Comparison of ENCODE assay signal across 9 cellular contexts in genomic region chr19:28727133-28727834, GRCh38.
DNase-seq lines count a peak whose midpoint lies in the region; ATAC-seq, FAIRE-seq and TF ChIP-seq lines count a peak whose summit lies in the region.
"Had no signal": no experiment of that assay in that cellular context is flagged by ENCODE, and none has a peak within 500 bp of the region (broad histone marks: within the 10 kb centered on the region; RNA-seq: fewer than 3 reads in every experiment).

No MANE protein-coding gene starts in this region.

- H3K9me3 Mint-ChIP-seq in activated naive CD8-positive, alpha-beta T cell treated with anti-CD3 and anti-CD28 coated beads, Interleukin-2, amount 50 U/mL, for 24 hours: no peaks in the 10 kb centered on the region

- no peak overlapping the region for H3K27ac ChIP-seq in kidney (ENCODE audit: low read depth in 2 of 2, low read length in 2 of 2)

- no peaks in the 10 kb centered on the region for H3K9me3 ChIP-seq in kidney (ENCODE audit: control insufficient read depth in 1 of 2, low read length in 2 of 2)

- H3K4me3 ChIP-seq in AG10803 (ENCODE audit: low read length): peak overlapping the region; percentile 29
- H3K4me3 ChIP-seq in HFF-Myc (replicated peaks; ENCODE audit: low read depth, low read length): peak overlapping the region; percentile 54
- no peak overlapping the region for H3K4me3 ChIP-seq in kidney (ENCODE audit: low read length in 2 of 2)

- H3K4me1 ChIP-seq in kidney (ENCODE audit: control insufficient read depth in 1 of 2, insufficient read depth in 1 of 2, low read depth in 1 of 2, low read length in 2 of 2): no peaks in the 10 kb centered on the region

- no peak for FAIRE-seq in kidney (lab: Jason Lieb, UNC)

- TF ChIP-seq CTCF in AG10803 (conservative IDR thresholded peaks at IDR 0.05; ENCODE audit: low read length) (0 out of 2 replicates have a peak, but pooled peaks have one; percentile 13), HFF-Myc (IDR thresholded peaks at IDR 0.05; ENCODE audit: low read depth, low read length, missing control alignments) (peak; percentile 57), kidney (IDR thresholded peaks at IDR 0.05; ENCODE audit: borderline replicate concordance, extremely low read depth, insufficient read depth) (no peak)

- peak; percentile 79 for ATAC-seq in activated naive CD8-positive, alpha-beta T cell treated with anti-CD3 and anti-CD28 coated beads, Interleukin-2, amount 50 U/mL, for 24 hours
- no peak for ATAC-seq in HG03280 (IDR thresholded peaks at IDR 0.05; ENCODE audit: unreplicated experiment)
- no peak for ATAC-seq in HG03175 (IDR thresholded peaks at IDR 0.05; ENCODE audit: unreplicated experiment)

- H3K36me3 ChIP-seq in kidney (ENCODE audit: control insufficient read depth in 1 of 2, insufficient read depth in 2 of 2, low read length in 2 of 2): no peaks in the 10 kb centered on the region

- H3K27ac Mint-ChIP-seq in activated naive CD8-positive, alpha-beta T cell treated with anti-CD3 and anti-CD28 coated beads, Interleukin-2, amount 50 U/mL, for 24 hours: no peak overlapping the region

- DNase-seq in AG10803 (ENCODE audit: low read depth): no peak
- no peak for DNase-seq in HFF-Myc (ENCODE audit: extremely low read depth, low read depth)
- peak; percentile 69 for DNase-seq in activated naive CD8-positive, alpha-beta T cell treated with anti-CD3 and anti-CD28 coated beads, Interleukin-2, amount 50 U/mL, for 24 hours
- peak; percentile 72 for DNase-seq in kidney
- DNase-seq in NCI-H510A (lab: John Stamatoyannopoulos, UW): no peak
- DNase-seq in NCI-H2107 treated with DMSO at 0.1 percent for 48 hours (lab: John Stamatoyannopoulos, UW; ENCODE audit: unreplicated experiment): no peak
- DNase-seq: effector CD4-positive, alpha-beta T cell had no signal

- peak overlapping the region; percentile 42 for H3K4me3 Mint-ChIP-seq in activated naive CD8-positive, alpha-beta T cell treated with anti-CD3 and anti-CD28 coated beads, Interleukin-2, amount 50 U/mL, for 24 hours

- intact Hi-C loops in kidney (cut with DNase I): no loop called here

- H3K27me3 Mint-ChIP-seq in activated naive CD8-positive, alpha-beta T cell treated with anti-CD3 and anti-CD28 coated beads, Interleukin-2, amount 50 U/mL, for 24 hours: peaks cover 44% of the 10 kb centered on the region

- peaks cover 3% of the 10 kb centered on the region for H3K4me1 Mint-ChIP-seq in activated naive CD8-positive, alpha-beta T cell treated with anti-CD3 and anti-CD28 coated beads, Interleukin-2, amount 50 U/mL, for 24 hours

- H3K9ac ChIP-seq in kidney (ENCODE audit: low read length in 2 of 2): no peak overlapping the region

- no peaks in the 10 kb centered on the region for H3K36me3 Mint-ChIP-seq in activated naive CD8-positive, alpha-beta T cell treated with anti-CD3 and anti-CD28 coated beads, Interleukin-2, amount 50 U/mL, for 24 hours (ENCODE audit: low read depth)

Comparison
In these comparisons a context has a peak if more than half of its experiments do, and no peak if none do; other contexts are left out.
1. DNase-seq: peak in activated naive CD8-positive, alpha-beta T cell treated with anti-CD3 and anti-CD28 coated beads, Interleukin-2, amount 50 U/mL, for 24 hours (single experiment) and kidney (single experiment); none in AG10803 (single experiment), HFF-Myc (single experiment), NCI-H510A (single experiment) and NCI-H2107 treated with DMSO at 0.1 percent for 48 hours (single experiment).
2. H3K4me3 ChIP-seq: peak in AG10803 (single experiment) and HFF-Myc (single experiment); none in kidney (0 of 2).